20 cellular contexts compared by ENCODE assay signal in the genomic region with DNA sequence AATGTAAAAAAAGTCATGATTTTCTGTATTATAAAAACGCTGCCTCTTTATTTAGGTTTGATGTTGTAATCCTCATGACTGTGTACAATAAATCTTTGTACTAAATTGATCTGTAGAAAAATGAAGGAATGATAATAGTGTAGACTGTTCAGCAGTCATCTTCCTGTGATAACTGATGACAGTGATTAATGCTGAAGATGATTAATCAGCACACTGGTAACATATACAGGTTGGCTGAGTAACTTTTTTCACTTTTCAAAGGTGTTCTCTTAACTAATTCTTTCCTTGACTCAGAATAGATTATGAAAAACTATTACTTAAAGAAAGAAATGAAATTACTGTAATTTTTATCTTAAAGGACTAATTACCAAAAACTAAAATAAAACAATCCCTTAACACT.
DNase-seq lines count a peak whose midpoint lies in the region; ATAC-seq, FAIRE-seq and TF ChIP-seq lines count a peak whose summit lies in the region.
"Had no signal": no experiment of that assay in that cellular context is flagged by ENCODE, and none has a peak within 500 bp of the region (broad histone marks: within the 10 kb centered on the region; RNA-seq: fewer than 3 reads in every experiment).

No MANE protein-coding gene starts in this region.

- H3K27me3 ChIP-seq in K562 (ENCODE audit: control insufficient read depth in 2 of 2, insufficient read depth in 2 of 2, low read length in 2 of 2), result no peaks in the 10 kb centered on the region
- H3K27me3 ChIP-seq: BLaER1 treated with 17β-estradiol and CSF1 and Interleukin-3, amounts not matched to agents 10 nM and 100 nM had no signal

- no peaks in the 10 kb centered on the region for H4K20me1 ChIP-seq in K562 (replicated peaks; ENCODE audit: control insufficient read depth, insufficient read depth, low read length)
- H4K20me1 ChIP-seq: BLaER1 treated with 17β-estradiol and CSF1 and Interleukin-3, amounts not matched to agents 10 nM and 100 nM had no signal

- H3K4me3 ChIP-seq in K562, result no peak overlapping the region
- H3K4me3 ChIP-seq: BLaER1 treated with 17β-estradiol and CSF1 and Interleukin-3, amounts not matched to agents 10 nM and 100 nM; GM12878 had no signal

- no peaks in the 10 kb centered on the region for H3K9me3 ChIP-seq in K562 (replicated peaks; ENCODE audit: control insufficient read depth, insufficient read depth, low read depth, low read length)
- H3K9me3 ChIP-seq: BLaER1 treated with 17β-estradiol and CSF1 and Interleukin-3, amounts not matched to agents 10 nM and 100 nM had no signal

- BruUV-seq in K562 (replicated peaks; lab: Mats Ljungman, UMichigan), result no TSS peak

- TF ChIP-seq EP300 in K562 (IDR thresholded peaks at IDR 0.05; ENCODE audit: low read length), result no peak

- H3K36me3 ChIP-seq in K562 (ENCODE audit: control insufficient read depth, insufficient read depth, low read length), result no peaks in the 10 kb centered on the region

- in situ Hi-C loops in SK-MEL-5 (cut with HindIII; ENCODE audit: low pct_unique_long_range_greater_than_20kb, low sequenced_read_pairs), result no loop called here
- in situ Hi-C loops in K562 (cut with MboI), result no loop called here

- H3K4me2 ChIP-seq in K562 (ENCODE audit: insufficient read depth, low read length), result no peak overlapping the region
- H3K4me2 ChIP-seq: BLaER1 treated with 17β-estradiol and CSF1 and Interleukin-3, amounts not matched to agents 10 nM and 100 nM; KMS-11 had no signal

- no peak for TF ChIP-seq CTCF in activated CD8-positive, alpha-beta T cell treated with anti-CD3 and anti-CD28 coated beads for 36 hours (IDR thresholded peaks at IDR 0.05)
- TF ChIP-seq CTCF in K562 (IDR thresholded peaks at IDR 0.05 in 2 of 3, conservative IDR thresholded peaks at IDR 0.05 in 1 of 3; ENCODE audit: insufficient read depth in 2 of 3, low read depth in 1 of 3, low read length in 3 of 3), result no peak

- CTCF ChIA-PET in activated CD8-positive, alpha-beta T cell treated with anti-CD3 and anti-CD28 coated beads for 36 hours (lab: Charles Lee), result no interaction called here
- CTCF ChIA-PET in activated CD8-positive, alpha-beta T cell treated with anti-CD3 and anti-CD28 coated beads, Interleukin-2, amount 10 ng/mL, durations not matched to agents 7 days and 5 days (lab: Charles Lee), result no interaction called here
- CTCF ChIA-PET in K562 (lab: Yijun Ruan, JAX; ENCODE audit: low intra/inter-chr PET ratio), result no interaction called here

- no peaks in the 10 kb centered on the region for H3K4me1 ChIP-seq in K562 (replicated peaks in 1 of 2; ENCODE audit: control insufficient read depth in 2 of 2, insufficient read depth in 2 of 2, low read length in 2 of 2)

- H3K27ac Mint-ChIP-seq in activated CD8-positive, alpha-beta T cell treated with anti-CD3 and anti-CD28 coated beads for 36 hours, result no peak overlapping the region
- H3K27ac Mint-ChIP-seq in activated CD8-positive, alpha-beta T cell treated with anti-CD3 and anti-CD28 coated beads, Interleukin-2, amount 10 ng/mL, durations not matched to agents 7 days and 5 days, result no peak overlapping the region
- H3K27ac Mint-ChIP-seq in naive thymus-derived CD8-positive, alpha-beta T cell, result peak overlapping the region in 1 of 10 donors; percentile 11

- no peak overlapping the region for H3K27ac ChIP-seq in K562 (ENCODE audit: extremely low read depth, low read depth, low read length)
- H3K27ac ChIP-seq: BLaER1 treated with 17β-estradiol and CSF1 and Interleukin-3, amounts not matched to agents 10 nM and 100 nM; KMS-11 had no signal

- TF ChIP-seq POLR2A in K562 (conservative IDR thresholded peaks at IDR 0.05), result no peak

- no peak for TF ChIP-seq RAD21 in K562 (CRISPR knock-in tag; conservative IDR thresholded peaks at IDR 0.05 in 1 of 2, IDR thresholded peaks at IDR 0.05 in 1 of 2)

- FAIRE-seq in G401.6 (lab: Jason Lieb, UNC) (peak; percentile 40), K562 (lab: Jason Lieb, UNC) (no peak)
- FAIRE-seq: HepG2 had no signal

- POLR2A ChIA-PET in activated CD8-positive, alpha-beta T cell treated with anti-CD3 and anti-CD28 coated beads for 36 hours (lab: Charles Lee), result no interaction called here
- POLR2A ChIA-PET in activated CD8-positive, alpha-beta T cell treated with anti-CD3 and anti-CD28 coated beads, Interleukin-2, amount 10 ng/mL, durations not matched to agents 7 days and 5 days (lab: Charles Lee), result no interaction called here
- POLR2A ChIA-PET in K562 (lab: Yijun Ruan, JAX), result no interaction called here
- POLR2A ChIA-PET in naive thymus-derived CD8-positive, alpha-beta T cell (lab: Charles Lee), result no interaction called here

- peak; percentile 51 for ATAC-seq in activated CD8-positive, alpha-beta T cell treated with anti-CD3 and anti-CD28 coated beads for 36 hours
- no peak for ATAC-seq in activated CD8-positive, alpha-beta T cell treated with anti-CD3 and anti-CD28 coated beads, Interleukin-2, amount 10 ng/mL, durations not matched to agents 7 days and 5 days
- ATAC-seq in K562 (no peak), HG03135 (IDR thresholded peaks at IDR 0.05; ENCODE audit: unreplicated experiment) (no peak)
- ATAC-seq in naive thymus-derived CD8-positive, alpha-beta T cell, result no peak
- ATAC-seq: GM12878, HepG2 had no signal

- no peak overlapping the region for H2AFZ ChIP-seq in K562 (ENCODE audit: low read depth, low read length)

- H3K79me2 ChIP-seq in K562 (ENCODE audit: control insufficient read depth, insufficient read depth, low read length), result no peaks in the 10 kb centered on the region

- no peaks in the 10 kb centered on the region for H3K9me3 Mint-ChIP-seq in activated CD8-positive, alpha-beta T cell treated with anti-CD3 and anti-CD28 coated beads for 36 hours
- H3K9me3 Mint-ChIP-seq in activated CD8-positive, alpha-beta T cell treated with anti-CD3 and anti-CD28 coated beads, Interleukin-2, amount 10 ng/mL, durations not matched to agents 7 days and 5 days (ENCODE audit: insufficient read depth), result no peaks in the 10 kb centered on the region
- H3K9me3 Mint-ChIP-seq in naive thymus-derived CD8-positive, alpha-beta T cell, result no peaks in the 10 kb centered on the region
- H3K9me3 Mint-ChIP-seq: CD8-positive, alpha-beta memory T cell had no signal

- intact Hi-C loops in activated CD8-positive, alpha-beta T cell treated with anti-CD3 and anti-CD28 coated beads for 36 hours (cut with micrococcal nuclease), result no loop called here
- intact Hi-C loops in K562 (cut with micrococcal nuclease), result no loop called here

- peaks cover 4% of the 10 kb centered on the region for H3K36me3 Mint-ChIP-seq in activated CD8-positive, alpha-beta T cell treated with anti-CD3 and anti-CD28 coated beads for 36 hours (ENCODE audit: low read depth)
- H3K36me3 Mint-ChIP-seq in activated CD8-positive, alpha-beta T cell treated with anti-CD3 and anti-CD28 coated beads, Interleukin-2, amount 10 ng/mL, durations not matched to agents 7 days and 5 days (ENCODE audit: low read depth), result peaks cover 2% of the 10 kb centered on the region
- H3K36me3 Mint-ChIP-seq in naive thymus-derived CD8-positive, alpha-beta T cell, result no peaks in the 10 kb centered on the region
- H3K36me3 Mint-ChIP-seq: CD8-positive, alpha-beta memory T cell had no signal

- no peaks in the 10 kb centered on the region for H3K9me1 ChIP-seq in K562 (ENCODE audit: control insufficient read depth, insufficient read depth, low read length)

- no peak overlapping the region for H3K9ac ChIP-seq in K562 (ENCODE audit: insufficient read depth in 1 of 2, low read depth in 2 of 2, low read length in 2 of 2)
- H3K9ac ChIP-seq: BLaER1 treated with 17β-estradiol and CSF1 and Interleukin-3, amounts not matched to agents 10 nM and 100 nM; KMS-11 had no signal

- H3K27me3 Mint-ChIP-seq in activated CD8-positive, alpha-beta T cell treated with anti-CD3 and anti-CD28 coated beads for 36 hours, result no peaks in the 10 kb centered on the region
- H3K27me3 Mint-ChIP-seq in activated CD8-positive, alpha-beta T cell treated with anti-CD3 and anti-CD28 coated beads, Interleukin-2, amount 10 ng/mL, durations not matched to agents 7 days and 5 days (ENCODE audit: low read depth), result no peaks in the 10 kb centered on the region
- no peaks in the 10 kb centered on the region for H3K27me3 Mint-ChIP-seq in naive thymus-derived CD8-positive, alpha-beta T cell
- H3K27me3 Mint-ChIP-seq: CD8-positive, alpha-beta memory T cell had no signal

- 0% methylated on average over 1 of the region's 1 CpG for WGBS in K562 (ENCODE audit: insufficient coverage, low coverage, missing lambda C conversion rate)

- H3K4me3 Mint-ChIP-seq in activated CD8-positive, alpha-beta T cell treated with anti-CD3 and anti-CD28 coated beads for 36 hours, result no peak overlapping the region
- no peak overlapping the region for H3K4me3 Mint-ChIP-seq in activated CD8-positive, alpha-beta T cell treated with anti-CD3 and anti-CD28 coated beads, Interleukin-2, amount 10 ng/mL, durations not matched to agents 7 days and 5 days
- H3K4me3 Mint-ChIP-seq in naive thymus-derived CD8-positive, alpha-beta T cell, result no peak overlapping the region
- H3K4me3 Mint-ChIP-seq: CD8-positive, alpha-beta memory T cell had no signal

- H3K4me1 Mint-ChIP-seq in activated CD8-positive, alpha-beta T cell treated with anti-CD3 and anti-CD28 coated beads for 36 hours (ENCODE audit: low read depth), result peaks cover 32% of the 10 kb centered on the region
- peaks cover 3% of the 10 kb centered on the region for H3K4me1 Mint-ChIP-seq in activated CD8-positive, alpha-beta T cell treated with anti-CD3 and anti-CD28 coated beads, Interleukin-2, amount 10 ng/mL, durations not matched to agents 7 days and 5 days (ENCODE audit: low read depth)
- peaks cover 5 to 17% (median 11%) of the 10 kb centered on the region in 4 donors for H3K4me1 Mint-ChIP-seq in naive thymus-derived CD8-positive, alpha-beta T cell

- DNase-seq in activated CD8-positive, alpha-beta T cell treated with anti-CD3 and anti-CD28 coated beads for 36 hours, result no peak
- no peak for DNase-seq in activated CD8-positive, alpha-beta T cell treated with anti-CD3 and anti-CD28 coated beads, Interleukin-2, amount 10 ng/mL, durations not matched to agents 7 days and 5 days
- DNase-seq in SK-MEL-5 (ENCODE audit: low read depth, low spot score), result peak; percentile 2
- no peak for DNase-seq in K562 (ENCODE audit: extremely low read depth in 1 of 4, low spot score in 3 of 4)
- DNase-seq in naive thymus-derived CD8-positive, alpha-beta T cell, result no peak
- no peak for DNase-seq in NCI-H2196 (lab: John Stamatoyannopoulos, UW; ENCODE audit: unreplicated experiment)
- DNase-seq: CD8-positive, alpha-beta memory T cell; DND-41; GDM1; H7; NCI-H1048; NCI-H1436 treated with DMSO at 0.1 percent for 48 hours; NCI-H226; OCI-M1 had no signal

TF ChIP-seq in K562, 482 proteins besides CTCF, POLR2A, EP300 and RAD21 (continues in another document):
- no peak for TF ChIP-seq ZNF354B (CRISPR knock-in tag; IDR thresholded peaks at IDR 0.05)
